ENCODE assay signal across 8 cellular contexts in genomic region chr7:44798649-44799275, GRCh38. TPM values are rescaled to one million over a fixed set of nuclear protein-coding genes. Genes with fewer than 3 reads are reported as not detected.
DNase-seq lines count a peak whose midpoint lies in the region; ATAC-seq and TF ChIP-seq lines count a peak whose summit lies in the region.

No MANE protein-coding gene starts in this region.

- peak overlapping the region; percentile 74 for H3K4me2 ChIP-seq in MM.1S (ENCODE audit: low read depth, low read length)

- DNase-seq in CD4-positive, CD25-positive, alpha-beta regulatory T cell, result no peak
- DNase-seq in MM.1S, result no peak
- no peak for DNase-seq in coronary artery (ENCODE audit: low spot score)
- no peak for DNase-seq in natural killer cell treated with Interleukin-12 subunit alpha and Interleukin-12 subunit beta and Interleukin-15 and Interleukin-18, amount 100 ng/mL, for 72 hours (ENCODE audit: low spot score)
- no peak for DNase-seq in AML-193 (lab: John Stamatoyannopoulos, UW)
- DNase-seq in NAMALWA (ENCODE audit: low spot score), result no peak
- no peak for DNase-seq in anterior cingulate cortex (lab: John Stamatoyannopoulos, UW)

- peaks cover 13 to 54% (median 38%) of the 10 kb centered on the region in 4 donors for H3K4me1 Mint-ChIP-seq in CD4-positive, CD25-positive, alpha-beta regulatory T cell
- peaks cover 30 to 39% of the 10 kb centered on the region in 2 donors for H3K4me1 Mint-ChIP-seq in natural killer cell treated with Interleukin-12 subunit alpha and Interleukin-12 subunit beta and Interleukin-15 and Interleukin-18, amount 100 ng/mL, for 72 hours (ENCODE audit: low read depth in 2 of 2)

- H3K27ac ChIP-seq in CD4-positive, CD25-positive, alpha-beta regulatory T cell (ENCODE audit: insufficient read depth, low read length, poor library complexity, severe bottlenecking), result peak overlapping the region; percentile 97
- H3K27ac ChIP-seq in MM.1S (ENCODE audit: low read length) (no peak overlapping the region), coronary artery (peak overlapping the region; percentile 25 to 27)

- H3K4me3 Mint-ChIP-seq in CD4-positive, CD25-positive, alpha-beta regulatory T cell, result peak overlapping the region; percentile 92 to 97 (median 93)
- peak overlapping the region; percentile 95 for H3K4me3 Mint-ChIP-seq in natural killer cell treated with Interleukin-12 subunit alpha and Interleukin-12 subunit beta and Interleukin-15 and Interleukin-18, amount 100 ng/mL, for 72 hours

- peaks cover 4% of the 10 kb centered on the region for H3K27me3 Mint-ChIP-seq in CD4-positive, CD25-positive, alpha-beta regulatory T cell
- no peaks in the 10 kb centered on the region for H3K27me3 Mint-ChIP-seq in natural killer cell treated with Interleukin-12 subunit alpha and Interleukin-12 subunit beta and Interleukin-15 and Interleukin-18, amount 100 ng/mL, for 72 hours

- TF ChIP-seq CTCF in MM.1S (IDR thresholded peaks at IDR 0.05; ENCODE audit: low read length) (no peak), coronary artery (IDR thresholded peaks at IDR 0.05) (no peak)

- H3K9me3 Mint-ChIP-seq in CD4-positive, CD25-positive, alpha-beta regulatory T cell, result no peaks in the 10 kb centered on the region
- no peaks in the 10 kb centered on the region for H3K9me3 Mint-ChIP-seq in natural killer cell treated with Interleukin-12 subunit alpha and Interleukin-12 subunit beta and Interleukin-15 and Interleukin-18, amount 100 ng/mL, for 72 hours

- H3K79me2 ChIP-seq in MM.1S (ENCODE audit: low read length), result peaks cover 56% of the 10 kb centered on the region

- no peaks in the 10 kb centered on the region for H3K9me3 ChIP-seq in CD4-positive, CD25-positive, alpha-beta regulatory T cell (ENCODE audit: control insufficient read depth in 2 of 2, low read length in 2 of 2)
- H3K9me3 ChIP-seq in MM.1S (replicated peaks; ENCODE audit: insufficient read depth, low read length), result no peaks in the 10 kb centered on the region

- peaks cover 32% of the 10 kb centered on the region for H3K4me1 ChIP-seq in CD4-positive, CD25-positive, alpha-beta regulatory T cell (ENCODE audit: control insufficient read depth, insufficient read depth, low read length, poor library complexity, severe bottlenecking)
- H3K4me1 ChIP-seq in MM.1S (ENCODE audit: low read length), result peaks cover 7% of the 10 kb centered on the region; the same call in 1 of the 2 replicates

- no peak for ATAC-seq in CD4-positive, CD25-positive, alpha-beta regulatory T cell (ENCODE audit: low read depth in 2 of 2)
- ATAC-seq in natural killer cell treated with Interleukin-12 subunit alpha and Interleukin-12 subunit beta and Interleukin-15 and Interleukin-18, amount 100 ng/mL, for 72 hours, result no peak
- no peak for ATAC-seq in GM19467 (IDR thresholded peaks at IDR 0.05; ENCODE audit: unreplicated experiment)

- H4K20me1 ChIP-seq in MM.1S (ENCODE audit: insufficient read depth, low read length), result peaks cover 49% of the 10 kb centered on the region

- H3F3A ChIP-seq in MM.1S (ENCODE audit: insufficient read depth, low read length), result peaks cover 79% of the 10 kb centered on the region

- H3K27ac Mint-ChIP-seq in CD4-positive, CD25-positive, alpha-beta regulatory T cell, result peak overlapping the region; percentile 57 to 98 (median 97)
- H3K27ac Mint-ChIP-seq in natural killer cell treated with Interleukin-12 subunit alpha and Interleukin-12 subunit beta and Interleukin-15 and Interleukin-18, amount 100 ng/mL, for 72 hours, result peak overlapping the region; percentile 95 to 96

- no peak overlapping the region for H2AFZ ChIP-seq in MM.1S (ENCODE audit: low read length)

- H3K36me3 Mint-ChIP-seq in CD4-positive, CD25-positive, alpha-beta regulatory T cell, result peaks cover 32% of the 10 kb centered on the region
- peaks cover 47% of the 10 kb centered on the region for H3K36me3 Mint-ChIP-seq in natural killer cell treated with Interleukin-12 subunit alpha and Interleukin-12 subunit beta and Interleukin-15 and Interleukin-18, amount 100 ng/mL, for 72 hours

- no peak overlapping the region; the same call in 1 of the 2 replicates for H3K9ac ChIP-seq in MM.1S (ENCODE audit: low read length)

- H3K9me2 ChIP-seq in MM.1S (replicated peaks; ENCODE audit: insufficient read depth, low read length), result no peaks in the 10 kb centered on the region

- peaks cover 47% of the 10 kb centered on the region for H3K36me3 ChIP-seq in CD4-positive, CD25-positive, alpha-beta regulatory T cell (ENCODE audit: control insufficient read depth, insufficient read depth, low read length)
- peaks cover 31% of the 10 kb centered on the region for H3K36me3 ChIP-seq in MM.1S (replicated peaks; ENCODE audit: insufficient read depth, low read length)

- no peaks in the 10 kb centered on the region for H3K27me3 ChIP-seq in CD4-positive, CD25-positive, alpha-beta regulatory T cell (ENCODE audit: control insufficient read depth, insufficient read depth, low read length)
- H3K27me3 ChIP-seq in MM.1S (replicated peaks; ENCODE audit: insufficient read depth, low read length), result no peaks in the 10 kb centered on the region

- peak overlapping the region; percentile 94 for H3K4me3 ChIP-seq in CD4-positive, CD25-positive, alpha-beta regulatory T cell (ENCODE audit: low read depth, low read length)
- H3K4me3 ChIP-seq in MM.1S (ENCODE audit: low read length) (peak overlapping the region; percentile 27; the same call in 1 of the 2 replicates), coronary artery (peak overlapping the region; percentile 95)

RNA-seq across cellular contexts. Expression of gene PPIA, which starts 2.3 kb away (rescaled TPM):
- 670 TPM for total RNA-seq in CD4-positive, CD25-positive, alpha-beta regulatory T cell
- 1,000 to 10,000 TPM; 4,149 to 4,426 (median 4,258) TPM for polyA plus RNA-seq in CD4-positive, CD25-positive, alpha-beta regulatory T cell
- 1,000 to 10,000 TPM; 1,523 to 1,782 TPM for total RNA-seq in natural killer cell treated with Interleukin-12 subunit alpha and Interleukin-12 subunit beta and Interleukin-15 and Interleukin-18, amount 100 ng/mL, for 72 hours

RNA-seq across cellular contexts. Expression of gene H2AZ2, which starts 49.1 kb away (rescaled TPM):
- 186 TPM for total RNA-seq in CD4-positive, CD25-positive, alpha-beta regulatory T cell
- 100 to 1,000 TPM; 250 to 315 (median 275) TPM for polyA plus RNA-seq in CD4-positive, CD25-positive, alpha-beta regulatory T cell
- total RNA-seq in natural killer cell treated with Interleukin-12 subunit alpha and Interleukin-12 subunit beta and Interleukin-15 and Interleukin-18, amount 100 ng/mL, for 72 hours, result 100 to 1,000 TPM; 193 to 208 TPM

RNA-seq across cellular contexts. Expression of gene ZMIZ2, which starts 50.1 kb away (rescaled TPM):
- 110 TPM for total RNA-seq in CD4-positive, CD25-positive, alpha-beta regulatory T cell
- polyA plus RNA-seq in CD4-positive, CD25-positive, alpha-beta regulatory T cell, result 1 to 10 TPM; 2.9 to 5.0 (median 4.4) TPM
- 100 to 1,000 TPM; 108 to 133 TPM for total RNA-seq in natural killer cell treated with Interleukin-12 subunit alpha and Interleukin-12 subunit beta and Interleukin-15 and Interleukin-18, amount 100 ng/mL, for 72 hours

Comparison
In these comparisons a context has a peak if more than half of its experiments do, and no peak if none do; other contexts are left out.
1. H3K4me3 ChIP-seq: peak in every context shown above with its lines; median percentile 95 in coronary artery; 94 in CD4-positive, CD25-positive, alpha-beta regulatory T cell; 27 in MM.1S.